ENCODE assay signal across 28 cellular contexts in genomic region chr10:20625868-20626267, GRCh38.
"Had no signal": no experiment of that assay in that cellular context is flagged by ENCODE, and none has a peak within 500 bp of the region (broad histone marks: within the 10 kb centered on the region; RNA-seq: fewer than 3 reads in every experiment).

No MANE protein-coding gene starts in this region.

- H3K27ac Mint-ChIP-seq: stimulated activated effector memory CD8-positive, alpha-beta T cell treated with anti-CD3 and anti-CD28 coated beads, Interleukin-12 subunit alpha, Interleukin-12 subunit beta, amount 100 ng/mL, for 72 hours; stimulated activated memory B cell treated with anti-CD40 and anti-IgM and Interleukin-4, amounts not matched to agents 10 μg/mL and 1 μg/mL and 100 μg/mL, for 72 hours; stimulated activated naive B cell treated with anti-CD40 and anti-IgM and Interleukin-4, amounts not matched to agents 10 μg/mL and 1 μg/mL and 100 μg/mL, for 72 hours; stimulated activated naive CD8-positive, alpha-beta T cell treated with anti-CD3 and anti-CD28 coated beads, Interleukin-15, amount 100 ng/mL, for 72 hours; stimulated activated naive CD8-positive, alpha-beta T cell treated with anti-CD3 and anti-CD28 coated beads, Interleukin-15, Interleukin-2, amounts not matched to agents 100 ng/mL and 50 ng/mL, for 24 hours; type B pancreatic cell had no signal

- ATAC-seq: stimulated activated effector memory CD8-positive, alpha-beta T cell treated with anti-CD3 and anti-CD28 coated beads, Interleukin-12 subunit alpha, Interleukin-12 subunit beta, amount 100 ng/mL, for 72 hours; stimulated activated memory B cell treated with anti-CD40 and anti-IgM and Interleukin-4, amounts not matched to agents 10 μg/mL and 1 μg/mL and 100 μg/mL, for 72 hours; stimulated activated naive B cell treated with anti-CD40 and anti-IgM and Interleukin-4, amounts not matched to agents 10 μg/mL and 1 μg/mL and 100 μg/mL, for 72 hours; stimulated activated naive CD8-positive, alpha-beta T cell treated with anti-CD3 and anti-CD28 coated beads, Interleukin-15, amount 100 ng/mL, for 72 hours; stimulated activated naive CD8-positive, alpha-beta T cell treated with anti-CD3 and anti-CD28 coated beads, Interleukin-15, Interleukin-2, amounts not matched to agents 100 U/mL and 50 U/mL, for 24 hours; upper lobe of right lung had no signal

- H3K9me3 ChIP-seq: stomach, suprapubic skin, testis, thoracic aorta, thyroid gland, tibial artery, tibial nerve, transverse colon, upper lobe of left lung, upper lobe of right lung, uterus, vagina had no signal

- H3K36me3 Mint-ChIP-seq: stimulated activated effector memory CD8-positive, alpha-beta T cell treated with anti-CD3 and anti-CD28 coated beads, Interleukin-12 subunit alpha, Interleukin-12 subunit beta, amount 100 ng/mL, for 72 hours; stimulated activated memory B cell treated with anti-CD40 and anti-IgM and Interleukin-4, amounts not matched to agents 10 μg/mL and 1 μg/mL and 100 μg/mL, for 72 hours; stimulated activated naive B cell treated with anti-CD40 and anti-IgM and Interleukin-4, amounts not matched to agents 10 μg/mL and 1 μg/mL and 100 μg/mL, for 72 hours; type B pancreatic cell had no signal

- H3K4me3 ChIP-seq: stomach, suprapubic skin, testis, thoracic aorta, thyroid gland, tibial artery, tibial nerve, transverse colon, upper lobe of left lung, upper lobe of right lung, uterus, vagina had no signal

- H3K36me3 ChIP-seq: stomach, suprapubic skin, thoracic aorta, thyroid gland, tibial artery, tibial nerve, transverse colon, upper lobe of left lung, upper lobe of right lung, uterus, vagina had no signal

- H3K27ac ChIP-seq: stomach, suprapubic skin, testis, thoracic aorta, thyroid gland, tibial nerve, transverse colon, upper lobe of left lung, upper lobe of right lung had no signal

- H3K27me3 Mint-ChIP-seq: stimulated activated memory B cell treated with anti-CD40 and anti-IgM and Interleukin-4, amounts not matched to agents 10 μg/mL and 1 μg/mL and 100 μg/mL, for 72 hours; stimulated activated naive B cell treated with anti-CD40 and anti-IgM and Interleukin-4, amounts not matched to agents 10 μg/mL and 1 μg/mL and 100 μg/mL, for 72 hours; stimulated activated naive CD8-positive, alpha-beta T cell treated with anti-CD3 and anti-CD28 coated beads, Interleukin-15, amount 100 ng/mL, for 72 hours; stimulated activated naive CD8-positive, alpha-beta T cell treated with anti-CD3 and anti-CD28 coated beads, Interleukin-15, Interleukin-2, amounts not matched to agents 100 ng/mL and 50 ng/mL, for 24 hours; type B pancreatic cell had no signal

- H3K4me1 Mint-ChIP-seq: stimulated activated effector memory CD8-positive, alpha-beta T cell treated with anti-CD3 and anti-CD28 coated beads, Interleukin-12 subunit alpha, Interleukin-12 subunit beta, amount 100 ng/mL, for 72 hours; stimulated activated memory B cell treated with anti-CD40 and anti-IgM and Interleukin-4, amounts not matched to agents 10 μg/mL and 1 μg/mL and 100 μg/mL, for 72 hours; stimulated activated naive B cell treated with anti-CD40 and anti-IgM and Interleukin-4, amounts not matched to agents 10 μg/mL and 1 μg/mL and 100 μg/mL, for 72 hours; stimulated activated naive CD8-positive, alpha-beta T cell treated with anti-CD3 and anti-CD28 coated beads, Interleukin-15, amount 100 ng/mL, for 72 hours had no signal

- H3K4me1 ChIP-seq: suprapubic skin, testis, uterus, vagina had no signal

- H3K9me3 Mint-ChIP-seq: stimulated activated memory B cell treated with anti-CD40 and anti-IgM and Interleukin-4, amounts not matched to agents 10 μg/mL and 1 μg/mL and 100 μg/mL, for 72 hours; stimulated activated naive B cell treated with anti-CD40 and anti-IgM and Interleukin-4, amounts not matched to agents 10 μg/mL and 1 μg/mL and 100 μg/mL, for 72 hours; stimulated activated naive CD8-positive, alpha-beta T cell treated with anti-CD3 and anti-CD28 coated beads, Interleukin-15, amount 100 ng/mL, for 72 hours; stimulated activated naive CD8-positive, alpha-beta T cell treated with anti-CD3 and anti-CD28 coated beads, Interleukin-15, Interleukin-2, amounts not matched to agents 100 ng/mL and 50 ng/mL, for 24 hours; type B pancreatic cell had no signal

- H3K27me3 ChIP-seq: stomach, suprapubic skin, testis, thyroid gland, tibial artery, tibial nerve, transverse colon, upper lobe of left lung, upper lobe of right lung, uterus, vagina had no signal

- DNase-seq: stimulated activated CD4-positive, alpha-beta T cell treated with anti-CD3 and anti-CD28 coated beads, Interleukin-2, amount 100 ng/mL, for 48 hours; stimulated activated CD4-positive, alpha-beta T cell treated with anti-CD3 and anti-CD28 coated beads, Interleukin-4, amount 100 ng/mL, for 1 hour; stimulated activated CD4-positive, alpha-beta T cell treated with anti-CD3 and anti-CD28 coated beads, Interleukin-4, amount 100 ng/mL, for 24 hours; stimulated activated CD4-positive, alpha-beta T cell treated with anti-CD3 and anti-CD28 coated beads, Interleukin-4, amount 100 ng/mL, for 4 hours; stimulated activated CD8-positive, alpha-beta memory T cell treated with anti-CD3 and anti-CD28 coated beads, Interleukin-4, amount 100 ng/mL, for 48 hours; stimulated activated naive B cell treated with anti-CD40 and anti-IgM and Interleukin-4, amounts not matched to agents 10 μg/mL and 1 μg/mL and 100 μg/mL, for 72 hours; stimulated activated naive CD4-positive, alpha-beta T cell; stimulated activated naive CD4-positive, alpha-beta T cell treated with Interleukin-2 at 50 U/mL for 16 hours; stimulated activated naive CD8-positive, alpha-beta T cell treated with anti-CD3 and anti-CD28 coated beads, Interleukin-15, amount 100 ng/mL, for 72 hours; stimulated activated naive CD8-positive, alpha-beta T cell treated with anti-CD3 and anti-CD28 coated beads, Interleukin-15, Interleukin-2, amounts not matched to agents 100 U/mL and 50 U/mL, for 24 hours; stomach; substantia nigra; testis; thyroid gland; tibial artery; transverse colon; trophoblast cell; upper lobe of left lung; upper lobe of right lung; uterus had no signal

- H3K4me3 Mint-ChIP-seq: stimulated activated effector memory CD8-positive, alpha-beta T cell treated with anti-CD3 and anti-CD28 coated beads, Interleukin-12 subunit alpha, Interleukin-12 subunit beta, amount 100 ng/mL, for 72 hours; stimulated activated memory B cell treated with anti-CD40 and anti-IgM and Interleukin-4, amounts not matched to agents 10 μg/mL and 1 μg/mL and 100 μg/mL, for 72 hours; stimulated activated naive B cell treated with anti-CD40 and anti-IgM and Interleukin-4, amounts not matched to agents 10 μg/mL and 1 μg/mL and 100 μg/mL, for 72 hours; stimulated activated naive CD8-positive, alpha-beta T cell treated with anti-CD3 and anti-CD28 coated beads, Interleukin-15, amount 100 ng/mL, for 72 hours; stimulated activated naive CD8-positive, alpha-beta T cell treated with anti-CD3 and anti-CD28 coated beads, Interleukin-15, Interleukin-2, amounts not matched to agents 100 ng/mL and 50 ng/mL, for 24 hours; type B pancreatic cell had no signal
